In genomic region chr13:36999054-36999927, GRCh38 we compare ENCODE assay signal across 8 cellular contexts. TPM values are rescaled to one million over a fixed set of nuclear protein-coding genes. Genes with fewer than 3 reads are reported as not detected.
DNase-seq lines count a peak whose midpoint lies in the region; ATAC-seq and TF ChIP-seq lines count a peak whose summit lies in the region.

Gene ALG5, minus strand, starts transcription at chr13:36999340. Its CDS starts 40 bp downstream, at chr13:36999300.

- peak within 1 kb of the TSS; percentile 79 for H2AFZ ChIP-seq in KMS-11 (ENCODE audit: low read depth)

- TF ChIP-seq CTCF in KMS-11 (conservative IDR thresholded peaks at IDR 0.05; ENCODE audit: low read depth, low read length) (peak; percentile 72), Peyer's patch (IDR thresholded peaks at IDR 0.05) (peak; percentile 95 to 98 (median 97))

- no peaks in the 10 kb centered on the region for H3K9me3 ChIP-seq in Peyer's patch

- no peaks in the 10 kb centered on the region for H3K27me3 ChIP-seq in KMS-11 (ENCODE audit: insufficient read depth, low read depth)
- no peaks in the 10 kb centered on the region for H3K27me3 ChIP-seq in Peyer's patch

- peaks cover 52% of the 10 kb centered on the region for H3K79me2 ChIP-seq in KMS-11 (ENCODE audit: insufficient read depth, low read depth)

- H3K27ac ChIP-seq in KMS-11 (peak within 1 kb of the TSS; percentile 98), Peyer's patch (peak within 1 kb of the TSS; percentile 88 to 97 (median 95))

- peak; percentile 71 for ATAC-seq in GM21723 (IDR thresholded peaks at IDR 0.05; ENCODE audit: unreplicated experiment)
- peak; percentile 89 for ATAC-seq in esophagus mucosa

- peak within 1 kb of the TSS; percentile 95 for H3K9ac ChIP-seq in KMS-11

- H3K4me3 ChIP-seq in KMS-11 (IDR thresholded peaks at IDR 0.05; ENCODE audit: insufficient read depth, low read depth, low read length), result peak within 1 kb of the TSS; percentile 40
- H3K4me3 ChIP-seq in Peyer's patch, result peak within 1 kb of the TSS; percentile 64 to 99 (median 82)

- H4K20me1 ChIP-seq in KMS-11 (ENCODE audit: insufficient read depth), result no peaks in the 10 kb centered on the region

- H3K36me3 ChIP-seq in KMS-11 (ENCODE audit: insufficient read depth) (no peaks in the 10 kb centered on the region), Peyer's patch (peaks cover 0 to 28% (median 0%) of the 10 kb centered on the region in 3 donors)

- DNase-seq in DMS79 treated with DMSO at 0.1 percent for 48 hours (lab: John Stamatoyannopoulos, UW) (peak; percentile 64), Peyer's patch (peak; percentile 85 to 95 (median 94)), myocyte (ENCODE audit: low read depth) (peak; percentile 90)
- DNase-seq in activated T-cell treated with anti-CD3 and anti-CD28 coated beads, Interleukin-2, amount 50 U/mL, for 48 hours, result peak; percentile 93 to 94
- DNase-seq in stimulated activated CD8-positive, alpha-beta memory T cell treated with anti-CD3 and anti-CD28 coated beads, Interleukin-7, amount 100 ng/mL, for 48 hours (ENCODE audit: extremely low read depth in 1 of 2, low read depth in 1 of 2), result peak; percentile 74 to 89

- peak within 1 kb of the TSS; percentile 84 for H3K4me2 ChIP-seq in KMS-11

- H3K4me1 ChIP-seq in KMS-11 (ENCODE audit: low read depth, poor library complexity, severe bottlenecking) (peaks cover 10% of the 10 kb centered on the region), Peyer's patch (peaks cover 0 to 17% (median 2%) of the 10 kb centered on the region in 4 donors)

- TF ChIP-seq POLR2A in Peyer's patch (IDR thresholded peaks at IDR 0.05), result peak; percentile 69 to 77

RNA-seq across cellular contexts. Expression of gene ALG5, which starts in this region (rescaled TPM):
- total RNA-seq in Peyer's patch (10 to 100 TPM; 21.3 to 25.4 (median 22.3) TPM), esophagus mucosa (20.0 TPM), myocyte (28.1 and 29.0 TPM in 2 replicates)
- 23.9 TPM for polyA plus RNA-seq in myocyte (2012)

Comparison
In these comparisons a context has a peak if more than half of its experiments do, and no peak if none do; other contexts are left out.
1. Peak in every context shown above with its lines: DNase-seq, ATAC-seq, H3K4me3 ChIP-seq and H3K27ac ChIP-seq.